In the genomic region with DNA sequence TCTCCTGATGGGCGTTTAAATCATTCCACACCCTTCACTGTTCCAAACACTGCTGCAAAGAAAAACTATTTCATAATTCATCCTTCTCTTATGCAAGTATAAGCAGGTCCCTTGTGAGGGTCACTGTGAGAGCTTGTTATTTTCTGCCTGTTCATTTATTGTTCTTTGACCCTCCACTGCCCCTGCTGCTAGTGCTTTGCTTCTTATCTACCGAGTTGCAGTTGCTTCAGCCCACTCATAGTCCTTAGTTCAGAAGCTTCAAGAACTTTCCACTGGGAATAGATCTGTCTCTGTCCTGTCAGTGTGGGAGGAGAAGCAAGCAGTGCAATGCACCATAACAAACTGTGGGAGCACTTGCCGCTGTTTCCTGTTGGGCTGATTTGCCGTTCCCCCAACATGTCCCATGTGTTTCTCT, we compare ENCODE assay signal across 23 cellular contexts. TPM values are rescaled to one million over a fixed set of nuclear protein-coding genes. Genes with fewer than 3 reads are reported as not detected.
DNase-seq lines count a peak whose midpoint lies in the region; ATAC-seq and TF ChIP-seq lines count a peak whose summit lies in the region.
"Had no signal": no experiment of that assay in that cellular context is flagged by ENCODE, and none has a peak within 500 bp of the region (broad histone marks: within the 10 kb centered on the region; RNA-seq: fewer than 3 reads in every experiment).

No MANE protein-coding gene starts in this region.

- H3K4me1 ChIP-seq in heart left ventricle = peaks cover 0 to 14% (median 4%) of the 10 kb centered on the region in 12 donors

- H3K27ac ChIP-seq in brain microvascular endothelial cell (no peak overlapping the region), heart left ventricle (peak overlapping the region in 1 of 12 donors; percentile 27)
- H3K27ac ChIP-seq: thoracic aorta had no signal

- peaks cover 4% of the 10 kb centered on the region for H3K9me3 Mint-ChIP-seq in glutamatergic neuron (ENCODE audit: unreplicated experiment)

- H3K36me3 ChIP-seq in brain microvascular endothelial cell (replicated peaks) (no peaks in the 10 kb centered on the region), heart left ventricle (peaks cover 0 to 89% (median 50%) of the 10 kb centered on the region in 9 donors)

- intact Hi-C loops in heart left ventricle (cut with DNase I) = loop anchor here in 3 of 10 donors (10.0 kb wide), 2 partner anchors 108 to 138 kb away; a partner anchor contains a TSS

- H3K27me3 ChIP-seq in brain microvascular endothelial cell (replicated peaks) (no peaks in the 10 kb centered on the region), heart left ventricle (no peaks in the 10 kb centered on the region)

- no peak overlapping the region for H3K4me3 Mint-ChIP-seq in glutamatergic neuron (ENCODE audit: unreplicated experiment)
- H3K4me3 Mint-ChIP-seq: activated CD8-positive, alpha-beta T cell treated with anti-CD3 and anti-CD28 coated beads, Interleukin-2, amount 10 ng/mL, durations not matched to agents 7 days and 5 days; CD4-positive, CD25-positive, alpha-beta regulatory T cell; mesothelial cell of epicardium; naive thymus-derived CD8-positive, alpha-beta T cell; stimulated activated naive B cell treated with anti-CD40 and anti-IgM and Interleukin-4, amounts not matched to agents 10 μg/mL and 1 μg/mL and 100 μg/mL, for 72 hours had no signal

- H3K27me3 Mint-ChIP-seq in glutamatergic neuron (ENCODE audit: unreplicated experiment) = peaks cover 7% of the 10 kb centered on the region
- H3K27me3 Mint-ChIP-seq: CD4-positive, CD25-positive, alpha-beta regulatory T cell; naive thymus-derived CD8-positive, alpha-beta T cell; stimulated activated naive B cell treated with anti-CD40 and anti-IgM and Interleukin-4, amounts not matched to agents 10 μg/mL and 1 μg/mL and 100 μg/mL, for 72 hours had no signal

- TF ChIP-seq POLR2A in heart left ventricle (IDR thresholded peaks at IDR 0.05) = no peak

- ATAC-seq in heart left ventricle = peak; percentile 73 to 82 (median 74)
- ATAC-seq: activated CD4-positive, CD25-positive, alpha-beta regulatory T cell treated with anti-CD3 and anti-CD28 coated beads, Interleukin-2, amount 50 U/mL, for 24 hours; activated CD8-positive, alpha-beta T cell treated with anti-CD3 and anti-CD28 coated beads, Interleukin-2, amount 10 ng/mL, durations not matched to agents 7 days and 5 days; naive thymus-derived CD8-positive, alpha-beta T cell; stimulated activated naive B cell treated with anti-CD40 and anti-IgM and Interleukin-4, amounts not matched to agents 10 μg/mL and 1 μg/mL and 100 μg/mL, for 72 hours had no signal

- in situ Hi-C loops in brain microvascular endothelial cell (cut with HindIII; ENCODE audit: low pct_ligation_motif_present, low sequenced_read_pairs) = no loop called here

- H3K9me3 ChIP-seq in heart left ventricle = peaks cover 0 to 7% (median 0%) of the 10 kb centered on the region in 12 donors
- H3K9me3 ChIP-seq: thoracic aorta had no signal

- TF ChIP-seq CTCF in brain microvascular endothelial cell (IDR thresholded peaks at IDR 0.05; ENCODE audit: low read depth, low read length, missing control alignments) (no peak), heart left ventricle (IDR thresholded peaks at IDR 0.05) (peak in 1 of 12 donors; percentile 20), glutamatergic neuron (IDR thresholded peaks at IDR 0.05; ENCODE audit: partially characterized antibody, unreplicated experiment) (no peak)

- H3K4me3 ChIP-seq in brain microvascular endothelial cell (ENCODE audit: low read depth, low read length) (no peak overlapping the region), heart left ventricle (no peak overlapping the region)
- H3K4me3 ChIP-seq: thoracic aorta had no signal

- DNase-seq in OCI-M2 (lab: John Stamatoyannopoulos, UW; ENCODE audit: unreplicated experiment) = peak; percentile 14
- DNase-seq in brain microvascular endothelial cell = peak; percentile 6
- peak in 4 of 5 donors; percentile 20 to 32 (median 26) for DNase-seq in heart left ventricle
- DNase-seq in retina = peak; percentile 6
- no peak for DNase-seq in glutamatergic neuron
- no peak for DNase-seq in NCI-H1417 (lab: John Stamatoyannopoulos, UW)
- no peak for DNase-seq in activated naive CD4-positive, alpha-beta T cell (lab: John Stamatoyannopoulos, UW)
- DNase-seq: activated CD8-positive, alpha-beta T cell treated with anti-CD3 and anti-CD28 coated beads, Interleukin-2, amount 10 ng/mL, durations not matched to agents 7 days and 5 days; activated naive CD4-positive, alpha-beta T cell treated with Interleukin-2 at 50 U/mL for 16 hours; CD4-positive, CD25-positive, alpha-beta regulatory T cell; effector CD4-positive, alpha-beta T cell; H7; Karpas-422; naive thymus-derived CD8-positive, alpha-beta T cell; NCI-H1048; NCI-H1930; NCI-H226; NCI-H748 treated with DMSO at 0.1 percent for 48 hours; stimulated activated naive B cell treated with anti-CD40 and anti-IgM and Interleukin-4, amounts not matched to agents 10 μg/mL and 1 μg/mL and 100 μg/mL, for 72 hours; T-helper 9 cell had no signal

- H3K4me1 Mint-ChIP-seq in glutamatergic neuron (ENCODE audit: low read depth, unreplicated experiment) = peaks cover 14% of the 10 kb centered on the region
- H3K4me1 Mint-ChIP-seq: stimulated activated naive B cell treated with anti-CD40 and anti-IgM and Interleukin-4, amounts not matched to agents 10 μg/mL and 1 μg/mL and 100 μg/mL, for 72 hours had no signal

- peaks cover 25% of the 10 kb centered on the region for H3K36me3 Mint-ChIP-seq in glutamatergic neuron (ENCODE audit: unreplicated experiment)

- no peak overlapping the region for H3K27ac Mint-ChIP-seq in glutamatergic neuron (ENCODE audit: unreplicated experiment)
- H3K27ac Mint-ChIP-seq: activated CD8-positive, alpha-beta T cell treated with anti-CD3 and anti-CD28 coated beads, Interleukin-2, amount 10 ng/mL, durations not matched to agents 7 days and 5 days; mesothelial cell of epicardium; stimulated activated naive B cell treated with anti-CD40 and anti-IgM and Interleukin-4, amounts not matched to agents 10 μg/mL and 1 μg/mL and 100 μg/mL, for 72 hours had no signal

- 55 to 66% (median 59%) methylated on average over 4 of the region's 4 CpGs for WGBS in heart left ventricle, 4 donors

RNA-seq across cellular contexts. Expression of a gene that starts 39.8 kb away (rescaled TPM):
- 10 to 100 TPM; 10.3 to 15.9 (median 12.1) TPM for total RNA-seq in heart left ventricle
- polyA plus RNA-seq in heart left ventricle = 10 to 100 TPM in 1 of 2 donors, 1 to 10 TPM in 1; 8.9 to 13.3 TPM
- 12.3 TPM for total RNA-seq in glutamatergic neuron (ENCODE audit: unreplicated experiment)

Comparison
In these comparisons a context has a peak if more than half of its experiments do, and no peak if none do; other contexts are left out.
1. DNase-seq: peak in OCI-M2 (single experiment), brain microvascular endothelial cell (single experiment), heart left ventricle (4 of 5) and retina (single experiment); none in glutamatergic neuron (single experiment), NCI-H1417 (0 of 3) and activated naive CD4-positive, alpha-beta T cell (0 of 4).